ENCODE assay signal across 21 cellular contexts in the genomic region with DNA sequence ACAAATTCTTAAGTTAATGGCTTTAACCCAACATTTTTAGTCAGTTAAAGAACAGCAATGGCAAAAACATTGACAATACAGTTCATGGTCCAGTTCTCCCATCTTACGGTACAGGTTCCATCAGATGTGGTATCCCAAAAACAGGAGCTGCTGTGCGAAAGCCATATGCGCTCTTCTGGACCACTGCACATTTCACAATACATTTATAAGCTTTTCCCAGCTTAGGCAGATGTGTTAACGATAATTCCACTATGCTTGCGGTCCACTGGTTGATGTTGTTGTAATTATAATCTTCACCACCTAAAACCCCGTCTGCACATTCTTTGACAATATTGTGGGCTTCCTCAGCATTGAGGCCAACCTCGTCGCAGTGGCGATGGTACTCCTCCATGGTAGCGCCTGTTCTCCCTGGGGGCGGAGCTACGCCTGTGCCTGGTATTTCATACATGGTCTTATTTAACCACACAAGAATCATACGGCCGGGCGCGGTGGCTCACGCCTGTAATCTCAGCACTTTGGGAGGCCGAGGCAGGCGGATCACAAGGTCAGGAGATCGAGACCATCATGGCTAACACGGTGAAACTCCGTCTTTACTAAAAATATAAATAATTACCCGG. TPM values are rescaled to one million over a fixed set of nuclear protein-coding genes. Genes with fewer than 3 reads are reported as not detected.
DNase-seq lines count a peak whose midpoint lies in the region; ATAC-seq, FAIRE-seq and TF ChIP-seq lines count a peak whose summit lies in the region.
"Had no signal": no experiment of that assay in that cellular context is flagged by ENCODE, and none has a peak within 500 bp of the region (broad histone marks: within the 10 kb centered on the region; RNA-seq: fewer than 3 reads in every experiment).

No MANE protein-coding gene starts in this region.

- H3K9me3 Mint-ChIP-seq in CD14-positive monocyte = peaks cover 0 to 8% (median 0%) of the 10 kb centered on the region in 7 donors
- H3K9me3 Mint-ChIP-seq: CD8-positive, alpha-beta T cell had no signal

- no peaks in the 10 kb centered on the region for H3K36me3 Mint-ChIP-seq in CD14-positive monocyte
- H3K36me3 Mint-ChIP-seq: CD8-positive, alpha-beta T cell; IgD-negative memory B cell had no signal

- no peaks in the 10 kb centered on the region for H3K4me1 Mint-ChIP-seq in CD14-positive monocyte

- H3K27me3 ChIP-seq in K562 (ENCODE audit: control insufficient read depth in 2 of 2, insufficient read depth in 2 of 2, low read length in 2 of 2) = peaks cover 5 to 17% of the 10 kb centered on the region in 2 experiments; a peak in 4 of 5 replicates

- H3K27ac ChIP-seq in K562 (ENCODE audit: extremely low read depth, low read depth, low read length) = no peak overlapping the region
- H3K27ac ChIP-seq: C4-2B, GM23248 had no signal

- H3K4me3 ChIP-seq in K562 = no peak overlapping the region
- H3K4me3 ChIP-seq: GM23248 had no signal

- ATAC-seq in Right ventricle myocardium inferior (no peak), Right ventricle myocardium superior (ENCODE audit: poor library complexity) (no peak), K562 (0 out of 3 replicates have a peak, but pooled peaks have one; percentile 27), GM21360 (IDR thresholded peaks at IDR 0.05; ENCODE audit: unreplicated experiment) (no peak)
- ATAC-seq: CD8-positive, alpha-beta T cell; HCT116 had no signal

- H3K9me3 ChIP-seq in K562 (replicated peaks; ENCODE audit: control insufficient read depth, insufficient read depth, low read depth, low read length) = no peaks in the 10 kb centered on the region

- no TSS peak for BruUV-seq in K562 (replicated peaks; lab: Mats Ljungman, UMichigan)

- DNase-seq in Right ventricle myocardium inferior (ENCODE audit: missing footprints) (peak; percentile 63), Right ventricle myocardium superior (no peak), DMS114 treated with DMSO at 0.1 percent for 48 hours (lab: John Stamatoyannopoulos, UW; ENCODE audit: unreplicated experiment) (peak; percentile 67), K562 (ENCODE audit: extremely low read depth in 1 of 4, low spot score in 3 of 4) (no peak), GM19240 (ENCODE audit: insufficient read length, low spot score) (no peak), CD14-positive monocyte (ENCODE audit: low spot score) (no peak)
- DNase-seq: 8988T; ACHN; CD8-positive, alpha-beta T cell; COR-L47; DND-41; GDM1; GM23248 had no signal

- no peak for TF ChIP-seq POLR2A in K562 (conservative IDR thresholded peaks at IDR 0.05)

- in situ Hi-C loops in K562 (cut with MboI) = no loop called here

- no peak overlapping the region for H3K4me2 ChIP-seq in K562 (ENCODE audit: insufficient read depth, low read length)

- H3K36me3 ChIP-seq in K562 (ENCODE audit: control insufficient read depth, insufficient read depth, low read length) = no peaks in the 10 kb centered on the region

- TF ChIP-seq RAD21 in K562 (CRISPR knock-in tag; conservative IDR thresholded peaks at IDR 0.05 in 1 of 2, IDR thresholded peaks at IDR 0.05 in 1 of 2) = no peak

- H4K20me1 ChIP-seq in K562 (replicated peaks; ENCODE audit: control insufficient read depth, insufficient read depth, low read length) = no peaks in the 10 kb centered on the region

- no peak overlapping the region for H2AFZ ChIP-seq in K562 (ENCODE audit: low read depth, low read length)
- H2AFZ ChIP-seq: GM23248 had no signal

- peaks cover 1 to 9% (median 2%) of the 10 kb centered on the region in 3 donors for H3K27me3 Mint-ChIP-seq in CD14-positive monocyte (ENCODE audit: low read depth in 3 of 3)

- H3K4me1 ChIP-seq in K562 (replicated peaks in 1 of 2; ENCODE audit: control insufficient read depth in 2 of 2, insufficient read depth in 2 of 2, low read length in 2 of 2) = no peaks in the 10 kb centered on the region

- H3K9me1 ChIP-seq in K562 (ENCODE audit: control insufficient read depth, insufficient read depth, low read length) = no peaks in the 10 kb centered on the region

- H3K9ac ChIP-seq in K562 (ENCODE audit: insufficient read depth in 1 of 2, low read depth in 2 of 2, low read length in 2 of 2) = no peak overlapping the region
- H3K9ac ChIP-seq: GM23248 had no signal

- intact Hi-C loops in Right ventricle myocardium inferior (cut with DNase I) (no loop called here), Right ventricle myocardium superior (cut with DNase I) (no loop called here), K562 (cut with micrococcal nuclease) (no loop called here), CD14-positive monocyte (cut with micrococcal nuclease) (no loop called here)

- no peak for TF ChIP-seq CTCF in K562 (IDR thresholded peaks at IDR 0.05 in 2 of 3, conservative IDR thresholded peaks at IDR 0.05 in 1 of 3; ENCODE audit: insufficient read depth in 2 of 3, low read depth in 1 of 3, low read length in 3 of 3)
- no peak for TF ChIP-seq CTCF in CD14-positive monocyte (IDR thresholded peaks at IDR 0.05)

- TF ChIP-seq EP300 in K562 (IDR thresholded peaks at IDR 0.05; ENCODE audit: low read length) = no peak

- WGBS in K562 (ENCODE audit: insufficient coverage, low coverage, missing lambda C conversion rate) = 33% methylated on average over 22 of the region's 23 CpGs

- POLR2A ChIA-PET in K562 (lab: Yijun Ruan, JAX) = no interaction called here

- FAIRE-seq in K562 (lab: Jason Lieb, UNC) = no peak
- FAIRE-seq: D721Med, GM12892, GM19239, H54 had no signal

- H3K27ac Mint-ChIP-seq in CD14-positive monocyte = no peak overlapping the region
- H3K27ac Mint-ChIP-seq: CD8-positive, alpha-beta T cell; IgD-negative memory B cell had no signal

- H3K79me2 ChIP-seq in K562 (ENCODE audit: control insufficient read depth, insufficient read depth, low read length) = no peaks in the 10 kb centered on the region

- H3K4me3 Mint-ChIP-seq in CD14-positive monocyte = no peak overlapping the region
- H3K4me3 Mint-ChIP-seq: CD8-positive, alpha-beta T cell; IgD-negative memory B cell had no signal

- CTCF ChIA-PET in K562 (lab: Yijun Ruan, JAX; ENCODE audit: low intra/inter-chr PET ratio) = no interaction called here

TF ChIP-seq in K562, 482 proteins besides CTCF, POLR2A, EP300 and RAD21 (continues in another document):
- TF ChIP-seq ZNF79 (CRISPR knock-in tag; IDR thresholded peaks at IDR 0.05; ENCODE audit: low read depth) = no peak
- no peak for TF ChIP-seq PML (IDR thresholded peaks at IDR 0.05; ENCODE audit: low read length)
- TF ChIP-seq MTA3 (IDR thresholded peaks at IDR 0.05; ENCODE audit: borderline replicate concordance) = no peak
- no peak for TF ChIP-seq NR1H2 (CRISPR knock-in tag; IDR thresholded peaks at IDR 0.05)
- TF ChIP-seq, protein P1, sequence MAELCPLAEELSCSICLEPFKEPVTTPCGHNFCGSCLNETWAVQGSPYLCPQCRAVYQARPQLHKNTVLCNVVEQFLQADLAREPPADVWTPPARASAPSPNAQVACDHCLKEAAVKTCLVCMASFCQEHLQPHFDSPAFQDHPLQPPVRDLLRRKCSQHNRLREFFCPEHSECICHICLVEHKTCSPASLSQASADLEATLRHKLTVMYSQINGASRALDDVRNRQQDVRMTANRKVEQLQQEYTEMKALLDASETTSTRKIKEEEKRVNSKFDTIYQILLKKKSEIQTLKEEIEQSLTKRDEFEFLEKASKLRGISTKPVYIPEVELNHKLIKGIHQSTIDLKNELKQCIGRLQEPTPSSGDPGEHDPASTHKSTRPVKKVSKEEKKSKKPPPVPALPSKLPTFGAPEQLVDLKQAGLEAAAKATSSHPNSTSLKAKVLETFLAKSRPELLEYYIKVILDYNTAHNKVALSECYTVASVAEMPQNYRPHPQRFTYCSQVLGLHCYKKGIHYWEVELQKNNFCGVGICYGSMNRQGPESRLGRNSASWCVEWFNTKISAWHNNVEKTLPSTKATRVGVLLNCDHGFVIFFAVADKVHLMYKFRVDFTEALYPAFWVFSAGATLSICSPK (IDR thresholded peaks at IDR 0.05; ENCODE audit: borderline replicate concordance) = no peak
- no peak for TF ChIP-seq ZNF785 (CRISPR knock-in tag; IDR thresholded peaks at IDR 0.05)
- TF ChIP-seq ZNF41 (CRISPR knock-in tag; conservative IDR thresholded peaks at IDR 0.05) = no peak
- TF ChIP-seq ZC3H4 (CRISPR knock-in tag; IDR thresholded peaks at IDR 0.05; ENCODE audit: borderline replicate concordance) = no peak
- no peak for TF ChIP-seq RFX7 (CRISPR knock-in tag; IDR thresholded peaks at IDR 0.05)
- no peak for TF ChIP-seq BACH1 (tag; IDR thresholded peaks at IDR 0.05)
- no peak for TF ChIP-seq PCBP1 (IDR thresholded peaks at IDR 0.05; ENCODE audit: low read depth, low read length, poor library complexity, severe bottlenecking)
- no peak for TF ChIP-seq CEBPB (tag; IDR thresholded peaks at IDR 0.05)

RNA-seq across cellular contexts. Expression of gene BFSP1, which starts 52.0 kb away (rescaled TPM):
- total RNA-seq in Right ventricle myocardium inferior = 0.57 TPM
- 0.73 TPM for total RNA-seq in Right ventricle myocardium superior
- total RNA-seq in K562 (2011; cell fraction: chromatin; rRNA removed; ENCODE audit: low replicate concordance) = 0.35 TPM in 1 of 2 replicates, not detected in the other
- 0.50 TPM in 1 of 2 replicates, not detected in the other for total RNA-seq in K562 (2011; cell fraction: nucleolus; rRNA removed)
- total RNA-seq in K562 (2011; cell fraction: nucleoplasm; rRNA removed) = not detected in 2 replicates
- total RNA-seq in K562 (2014; rRNA removed) = 0.09 and 0.53 TPM in 2 replicates
- total RNA-seq in K562 (2014; rRNA removed; fragmentation: Illumina TruSeq; extraction: Trizol) = 0.54 and 0.58 TPM in 2 replicates
- 0.34 and 0.40 TPM in 2 replicates for total RNA-seq in K562 (2015; rRNA removed; fragmentation: Illumina TruSeq; extraction: Trizol)
- 0.29 and 0.40 TPM in 2 replicates for total RNA-seq in K562 (2021)
- polyA plus RNA-seq in K562 (2011; rRNA removed) = 0.32 and 0.70 TPM in 2 replicates
- polyA plus RNA-seq in K562 (2011; cell fraction: cytosol; rRNA removed) = 0.04 and 0.43 TPM in 2 replicates
- 0.38 and 1.1 TPM in 2 replicates for polyA plus RNA-seq in K562 (2011; cell fraction: nucleus; rRNA removed)
- polyA plus RNA-seq in K562 (2012) = 0.51 and 0.65 TPM in 2 replicates
- 0.43 and 0.55 TPM in 2 replicates for polyA plus RNA-seq in K562 (2014; fragmentation: Illumina TruSeq; extraction: Trizol)
- polyA plus RNA-seq in K562 (2014; fragmentation: Nextera tagmentation; extraction: Ambion mirVana) = under 1 TPM; 0.20 to 0.42 TPM
- polyA plus RNA-seq in K562 (2014; rRNA removed) = 0.42 and 0.86 TPM in 2 replicates
- 0.28 and 0.60 TPM in 2 replicates for polyA minus RNA-seq in K562 (2011; rRNA and poly(A)+ RNA removed)
- polyA minus RNA-seq in K562 (2011; cell fraction: cytosol; rRNA and poly(A)+ RNA removed) = not detected in 2 replicates
- polyA minus RNA-seq in K562 (2011; cell fraction: nucleus; rRNA and poly(A)+ RNA removed) = 0.67 and 0.89 TPM in 2 replicates
- polyA plus RNA-seq in CD14-positive monocyte = not detected
- polyA plus RNA-seq: IgD-negative memory B cell had no signal

Comparison
In these comparisons a context has a peak if more than half of its experiments do, and no peak if none do; other contexts are left out.
1. DNase-seq: peak in Right ventricle myocardium inferior (single experiment) and DMS114 treated with DMSO at 0.1 percent for 48 hours (single experiment); none in Right ventricle myocardium superior (single experiment), K562 (0 of 4), GM19240 (single experiment) and CD14-positive monocyte (single experiment).